In the genomic region with DNA sequence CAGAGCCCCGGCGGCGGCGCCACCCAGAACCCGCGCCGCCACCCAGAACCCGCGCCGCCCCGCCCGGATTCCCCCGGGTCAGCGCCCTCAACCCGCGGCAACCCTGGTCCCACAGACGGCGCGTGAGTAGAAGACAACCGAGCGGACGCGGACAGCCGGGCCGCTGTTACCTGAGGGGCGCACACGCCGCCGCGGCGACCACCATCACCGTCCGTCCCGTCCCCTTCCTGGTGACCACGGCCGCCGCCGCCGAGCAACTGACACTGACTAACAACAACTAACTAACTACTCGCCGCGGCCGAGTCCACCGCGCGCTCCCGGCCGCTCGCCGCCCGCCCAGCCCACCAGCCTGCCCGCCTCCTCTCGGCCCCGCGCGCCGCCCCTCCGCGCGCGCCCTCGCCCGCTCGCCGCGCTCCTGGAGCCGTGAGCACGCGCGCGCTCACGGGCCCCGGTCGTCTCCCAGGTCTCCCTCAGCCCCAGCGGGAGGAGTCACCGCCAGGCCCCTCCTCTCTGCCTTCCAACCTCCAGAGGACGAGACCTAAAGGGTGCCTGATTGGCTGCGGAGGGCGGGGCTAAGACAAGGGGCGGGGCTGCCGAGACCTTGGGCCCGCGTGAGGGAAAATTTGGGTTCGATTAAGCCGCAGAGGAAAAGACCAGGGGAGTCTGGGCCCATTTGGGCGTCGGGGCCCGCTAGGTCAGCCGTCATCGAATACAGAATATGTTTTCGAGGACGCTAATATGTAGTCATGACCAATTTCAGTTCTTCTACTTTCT, we compare ENCODE assay signal across 8 cellular contexts. TPM values are rescaled to one million over a fixed set of nuclear protein-coding genes. Genes with fewer than 3 reads are reported as not detected.
A peak's percentile ranks its signal among the peaks of the same experiment; 100 is the strongest.
DNase-seq lines count a peak whose midpoint lies in the region; ATAC-seq and TF ChIP-seq lines count a peak whose summit lies in the region.

A gene with protein sequence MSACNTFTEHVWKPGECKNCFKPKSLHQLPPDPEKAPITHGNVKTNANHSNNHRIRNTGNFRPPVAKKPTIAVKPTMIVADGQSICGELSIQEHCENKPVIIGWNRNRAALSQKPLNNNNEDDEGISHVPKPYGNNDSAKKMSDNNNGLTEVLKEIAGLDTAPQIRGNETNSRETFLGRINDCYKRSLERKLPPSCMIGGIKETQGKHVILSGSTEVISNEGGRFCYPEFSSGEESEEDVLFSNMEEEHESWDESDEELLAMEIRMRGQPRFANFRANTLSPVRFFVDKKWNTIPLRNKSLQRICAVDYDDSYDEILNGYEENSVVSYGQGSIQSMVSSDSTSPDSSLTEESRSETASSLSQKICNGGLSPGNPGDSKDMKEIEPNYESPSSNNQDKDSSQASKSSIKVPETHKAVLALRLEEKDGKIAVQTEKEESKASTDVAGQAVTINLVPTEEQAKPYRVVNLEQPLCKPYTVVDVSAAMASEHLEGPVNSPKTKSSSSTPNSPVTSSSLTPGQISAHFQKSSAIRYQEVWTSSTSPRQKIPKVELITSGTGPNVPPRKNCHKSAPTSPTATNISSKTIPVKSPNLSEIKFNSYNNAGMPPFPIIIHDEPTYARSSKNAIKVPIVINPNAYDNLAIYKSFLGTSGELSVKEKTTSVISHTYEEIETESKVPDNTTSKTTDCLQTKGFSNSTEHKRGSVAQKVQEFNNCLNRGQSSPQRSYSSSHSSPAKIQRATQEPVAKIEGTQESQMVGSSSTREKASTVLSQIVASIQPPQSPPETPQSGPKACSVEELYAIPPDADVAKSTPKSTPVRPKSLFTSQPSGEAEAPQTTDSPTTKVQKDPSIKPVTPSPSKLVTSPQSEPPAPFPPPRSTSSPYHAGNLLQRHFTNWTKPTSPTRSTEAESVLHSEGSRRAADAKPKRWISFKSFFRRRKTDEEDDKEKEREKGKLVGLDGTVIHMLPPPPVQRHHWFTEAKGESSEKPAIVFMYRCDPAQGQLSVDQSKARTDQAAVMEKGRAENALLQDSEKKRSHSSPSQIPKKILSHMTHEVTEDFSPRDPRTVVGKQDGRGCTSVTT (N-terminal part only) (minus strand): TSS at position 269 of the 774 bp plus-strand sequence. CDS start 238,178 bp downstream, outside the sequence.

- H3K4me2 ChIP-seq in osteoblast (ENCODE audit: insufficient read depth, low read length): peak within 1 kb of the TSS; percentile 94

- ATAC-seq in HG02642 (IDR thresholded peaks at IDR 0.05; ENCODE audit: poor library complexity, unreplicated experiment): peak; percentile 94

- H3K36me3 ChIP-seq in osteoblast (ENCODE audit: insufficient read depth, low read length) (no peaks in the 10 kb centered on the region), testis (ENCODE audit: low read depth, missing control alignments) (no peaks in the 10 kb centered on the region)

- H3K9me3 ChIP-seq in osteoblast (ENCODE audit: low read depth, low read length): no peaks in the 10 kb centered on the region
- no peaks in the 10 kb centered on the region for H3K9me3 ChIP-seq in testis

- H3K4me1 Mint-ChIP-seq in activated naive CD8-positive, alpha-beta T cell (ENCODE audit: low read depth): peaks cover 57% of the 10 kb centered on the region

- TF ChIP-seq CTCF in osteoblast (IDR thresholded peaks at IDR 0.05; ENCODE audit: extremely low read depth, low read depth, low read length): no peak
- no peak for TF ChIP-seq CTCF in testis (IDR thresholded peaks at IDR 0.05)

- H4K20me1 ChIP-seq in osteoblast (ENCODE audit: insufficient read depth, low read length): peaks cover 43% of the 10 kb centered on the region

- TF ChIP-seq POLR2A in GM10847 (IDR thresholded peaks at IDR 0.05; ENCODE audit: extremely low read depth, insufficient read length) (peak; percentile 72), testis (IDR thresholded peaks at IDR 0.05) (peak; percentile 43)

- no peaks in the 10 kb centered on the region for H3K9me3 Mint-ChIP-seq in activated naive CD8-positive, alpha-beta T cell (ENCODE audit: low read depth)

- peaks cover 90% of the 10 kb centered on the region for H3K79me2 ChIP-seq in osteoblast (ENCODE audit: insufficient read depth, low read length)

- no peaks in the 10 kb centered on the region for H3K27me3 ChIP-seq in osteoblast (ENCODE audit: insufficient read depth, low read length)
- no peaks in the 10 kb centered on the region for H3K27me3 ChIP-seq in testis

- H2AFZ ChIP-seq in osteoblast (ENCODE audit: low read length): peak within 1 kb of the TSS; percentile 97

- peak; percentile 87 for DNase-seq in NCI-H1105 treated with DMSO at 0.1 percent for 48 hours (lab: John Stamatoyannopoulos, UW)
- DNase-seq in SKM-1 treated with dmso at 0.1 percent for 144 hours (lab: John Stamatoyannopoulos, UW; ENCODE audit: unreplicated experiment): peak; percentile 95
- peak; percentile 99 for DNase-seq in glomerular visceral epithelial cell (ENCODE audit: extremely low spot score)
- peak; percentile 98 for DNase-seq in osteoblast (ENCODE audit: insufficient read length, low spot score, missing footprints)
- DNase-seq in testis: peak; percentile 99

- peak within 1 kb of the TSS; percentile 99 for H3K4me3 Mint-ChIP-seq in activated naive CD8-positive, alpha-beta T cell

- peaks cover 37% of the 10 kb centered on the region for H3K4me1 ChIP-seq in osteoblast (ENCODE audit: insufficient read depth, low read length)
- H3K4me1 ChIP-seq in testis: peaks cover 39% of the 10 kb centered on the region

- intact Hi-C loops in testis (cut with DNase I; ENCODE audit: low total_unique reads): loop anchor here (10.0 kb wide), 1 partner anchor 75 kb away; no protein-coding TSS in a partner anchor

- no peaks in the 10 kb centered on the region for H3K36me3 Mint-ChIP-seq in activated naive CD8-positive, alpha-beta T cell

- H3K27ac ChIP-seq in osteoblast (ENCODE audit: low read depth, low read length) (peak within 1 kb of the TSS; percentile 98), testis (peak within 1 kb of the TSS; percentile 94 to 99)

- H3K4me3 ChIP-seq in osteoblast (ENCODE audit: insufficient read depth, low read length) (peak within 1 kb of the TSS; percentile 99), testis (peak within 1 kb of the TSS; percentile 71 to 97)

- no peaks in the 10 kb centered on the region for H3K27me3 Mint-ChIP-seq in activated naive CD8-positive, alpha-beta T cell

- whole genome bisulfite sequencing in testis, 2 donors: 0 to 1% methylated on average over 17 to 63 of the region's 92 CpGs

- H3K27ac Mint-ChIP-seq in activated naive CD8-positive, alpha-beta T cell: peak within 1 kb of the TSS; percentile 99

RNA-seq across cellular contexts. Expression of the gene that starts here (rescaled TPM):
- total RNA-seq in osteoblast (128 and 133 TPM in 2 replicates), testis (100 to 1,000 TPM; 107 to 130 TPM)
- polyA plus RNA-seq in testis (ENCODE audit: insufficient read depth, low read depth, low replicate concordance): 33.2 TPM

Comparison
In these comparisons a context has a peak if more than half of its experiments do, and no peak if none do; other contexts are left out.
1. Peak in every context shown above with its lines: DNase-seq, ATAC-seq, H3K4me3 ChIP-seq and H3K27ac ChIP-seq.